ENCODE assay signal across 8 cellular contexts in genomic region chr1:234373064-234373937, GRCh38. TPM values are rescaled to one million over a fixed set of nuclear protein-coding genes. Genes with fewer than 3 reads are reported as not detected.
DNase-seq lines count a peak whose midpoint lies in the region; ATAC-seq and TF ChIP-seq lines count a peak whose summit lies in the region.

TSS of gene COA6 (plus strand) at chr1:234373456. CDS start at chr1:234373467, 11 bp downstream.

- H3K27me3 Mint-ChIP-seq in activated naive CD4-positive, alpha-beta T cell treated with anti-CD3 and anti-CD28 coated beads, Interleukin-2, amount 50 U/mL, for 24 hours: no peaks in the 10 kb centered on the region

- DNase-seq in NCI-H1092 (lab: John Stamatoyannopoulos, UW) (peak; percentile 98), glomerular endothelial cell (ENCODE audit: extremely low read depth, low read depth, low spot score) (peak; percentile 92), occipital lobe (lab: John Stamatoyannopoulos, UW) (peak; percentile 89)

- H3K27ac Mint-ChIP-seq in activated naive CD4-positive, alpha-beta T cell treated with anti-CD3 and anti-CD28 coated beads, Interleukin-2, amount 50 U/mL, for 24 hours: peak within 1 kb of the TSS; percentile 100

- H3K9me3 Mint-ChIP-seq in activated naive CD4-positive, alpha-beta T cell treated with anti-CD3 and anti-CD28 coated beads, Interleukin-2, amount 50 U/mL, for 24 hours: no peaks in the 10 kb centered on the region

- H3K36me3 Mint-ChIP-seq in activated naive CD4-positive, alpha-beta T cell treated with anti-CD3 and anti-CD28 coated beads, Interleukin-2, amount 50 U/mL, for 24 hours: peaks cover 11% of the 10 kb centered on the region

- peak within 1 kb of the TSS; percentile 93 for H3K4me3 ChIP-seq in GM08714 (ENCODE audit: low read length)

- peak within 1 kb of the TSS; percentile 91 for H3K27ac ChIP-seq in temporal lobe (ENCODE audit: low read depth, low read length)

- peak; percentile 92 for ATAC-seq in HG02588 (IDR thresholded peaks at IDR 0.05; ENCODE audit: unreplicated experiment)
- peak; percentile 96 for ATAC-seq in SK-N-SH treated with all-trans-retinoic acid at 6 μM for 48 hours

- peak within 1 kb of the TSS; percentile 99 for H3K4me3 Mint-ChIP-seq in activated naive CD4-positive, alpha-beta T cell treated with anti-CD3 and anti-CD28 coated beads, Interleukin-2, amount 50 U/mL, for 24 hours

- peaks cover 73% of the 10 kb centered on the region for H3K4me1 Mint-ChIP-seq in activated naive CD4-positive, alpha-beta T cell treated with anti-CD3 and anti-CD28 coated beads, Interleukin-2, amount 50 U/mL, for 24 hours

TF ChIP-seq in SK-N-SH treated with all-trans-retinoic acid at 6 μM for 48 hours, 23 proteins besides CTCF, POLR2A, EP300 and RAD21:
- TF ChIP-seq ZFP3 (CRISPR knock-in tag; IDR thresholded peaks at IDR 0.05) (no peak), ARNTL (CRISPR knock-in tag; IDR thresholded peaks at IDR 0.05; ENCODE audit: borderline replicate concordance, low read depth) (no peak), ZC3H10 (CRISPR knock-in tag; IDR thresholded peaks at IDR 0.05) (no peak), POU6F1 (CRISPR knock-in tag; IDR thresholded peaks at IDR 0.05; ENCODE audit: borderline replicate concordance, low read depth) (peak; percentile 80; the same call in 1 of the 2 replicates), RARB (CRISPR knock-in tag; IDR thresholded peaks at IDR 0.05) (peak; percentile 65; the same call in 1 of the 2 replicates), ZFP30 (CRISPR knock-in tag; IDR thresholded peaks at IDR 0.05) (no peak), PATZ1 (CRISPR knock-in tag; IDR thresholded peaks at IDR 0.05; ENCODE audit: borderline replicate concordance) (peak; percentile 52; the same call in 1 of the 2 replicates), TOX (CRISPR knock-in tag; IDR thresholded peaks at IDR 0.05; ENCODE audit: borderline replicate concordance) (peak; percentile 30; the same call in 1 of the 2 replicates), BACH2 (CRISPR knock-in tag; IDR thresholded peaks at IDR 0.05; ENCODE audit: borderline replicate concordance) (no peak), CSRNP3 (CRISPR knock-in tag; IDR thresholded peaks at IDR 0.05) (no peak)

RNA-seq across cellular contexts. Expression of gene COA6, which starts in this region (rescaled TPM):
- total RNA-seq in glomerular endothelial cell (20.7 and 22.7 TPM in 2 replicates), occipital lobe (13.7 TPM), temporal lobe (10.1 TPM)

Comparison
In these comparisons a context has a peak if more than half of its experiments do, and no peak if none do; other contexts are left out.
1. Peak in every context shown above with its lines: DNase-seq, ATAC-seq, H3K4me3 ChIP-seq and H3K27ac ChIP-seq.